8 cellular contexts compared by ENCODE assay signal in the genomic region with DNA sequence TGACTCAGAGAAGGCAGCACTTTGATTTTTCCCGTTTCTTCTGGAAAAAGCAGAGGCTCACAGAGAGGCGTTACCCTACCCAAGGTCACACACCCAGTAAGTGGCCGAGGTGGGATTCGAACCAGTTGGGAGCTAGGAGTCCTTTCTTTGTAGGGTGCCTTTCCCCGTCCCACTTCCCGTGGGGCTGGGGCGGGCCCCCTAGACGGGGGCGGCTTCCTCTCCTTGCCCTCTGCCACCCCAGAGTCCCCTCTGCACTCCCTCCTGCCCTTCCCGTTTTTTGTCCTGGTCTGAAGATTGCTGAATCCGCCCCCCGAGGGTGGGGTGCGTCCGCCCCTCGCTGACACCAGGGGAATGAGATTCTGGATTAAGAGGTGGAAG. TPM values are rescaled to one million over a fixed set of nuclear protein-coding genes. Genes with fewer than 3 reads are reported as not detected.
A peak's percentile ranks its signal among the peaks of the same experiment; 100 is the strongest.
DNase-seq lines count a peak whose midpoint lies in the region; FAIRE-seq and TF ChIP-seq lines count a peak whose summit lies in the region.
"Had no signal": no experiment of that assay in that cellular context is flagged by ENCODE, and none has a peak within 500 bp of the region (broad histone marks: within the 10 kb centered on the region; RNA-seq: fewer than 3 reads in every experiment).

No MANE protein-coding gene starts in this region.

- H3K9me1 ChIP-seq in endothelial cell of umbilical vein (replicated peaks; ENCODE audit: control insufficient read depth, extremely low read depth, insufficient read depth, low read length) = no peaks in the 10 kb centered on the region

- no peaks in the 10 kb centered on the region for H3K27me3 ChIP-seq in HL-60 (ENCODE audit: insufficient read depth, poor library complexity, severe bottlenecking)
- H3K27me3 ChIP-seq in endothelial cell of umbilical vein (ENCODE audit: control insufficient read depth in 2 of 2, insufficient read depth in 2 of 2, low read length in 2 of 2) = peaks cover 0 to 5% of the 10 kb centered on the region in 2 experiments
- no peaks in the 10 kb centered on the region for H3K27me3 ChIP-seq in neural cell (ENCODE audit: insufficient read depth, low read depth, low read length)

- H3K9me3 ChIP-seq in endothelial cell of umbilical vein (replicated peaks; ENCODE audit: control insufficient read depth, insufficient read depth, low read length) (no peaks in the 10 kb centered on the region), neural cell (ENCODE audit: low read length) (no peaks in the 10 kb centered on the region)

- H3K4me2 ChIP-seq in endothelial cell of umbilical vein (ENCODE audit: insufficient read depth, low read length) (peak overlapping the region; percentile 60), neural cell (ENCODE audit: low read length) (peak overlapping the region; percentile 51)

- CTCF ChIA-PET in endothelial cell of umbilical vein (lab: Charles Lee) = interaction anchor here (0.6 kb wide), 1 partner anchor 807 kb away, joined by 3 read pairs; no protein-coding TSS in a partner anchor

- DNase-seq in HL-60 (ENCODE audit: low read depth in 1 of 2, low spot score in 1 of 2) = peak in 1 of 2 experiments; percentile 58
- DNase-seq in UCSD-AML1 (lab: John Stamatoyannopoulos, UW; ENCODE audit: unreplicated experiment) = peak; percentile 43
- DNase-seq in endothelial cell of umbilical vein (ENCODE audit: low read depth, low spot score) = no peak
- DNase-seq in T1000 (lab: John Stamatoyannopoulos, UW) = no peak
- DNase-seq in NCI-H1048 (lab: John Stamatoyannopoulos, UW) = no peak
- no peak for DNase-seq in activated CD8-positive, alpha-beta memory T cell treated with anti-CD3 and anti-CD28 coated beads, Interleukin-2, amount 50 U/mL, for 4 hours

- no peaks in the 10 kb centered on the region for H3F3A ChIP-seq in neural cell (ENCODE audit: insufficient read depth, low read length, poor library complexity, severe bottlenecking)

- no TSS peak for BruUV-seq in endothelial cell of umbilical vein (replicated peaks; lab: Mats Ljungman, UMichigan)

- H3K4me3 ChIP-seq in HL-60 (replicated peaks; ENCODE audit: insufficient read depth, low read length) (peak overlapping the region; percentile 85), endothelial cell of umbilical vein (replicated peaks in 1 of 3; ENCODE audit: insufficient read depth in 1 of 3, low read depth in 1 of 3, low read length in 3 of 3) (peak overlapping the region; percentile 60 to 74 (median 65)), neural cell (ENCODE audit: low read length) (peak overlapping the region; percentile 96)

- no peak for TF ChIP-seq POLR2A in endothelial cell of umbilical vein (IDR thresholded peaks at IDR 0.05; ENCODE audit: low read depth, low read length)

- dilution Hi-C loops in endothelial cell of umbilical vein (cut with MboI; ENCODE audit: extremely low pct_ligation_motif_present, low sequenced_read_pairs) = no loop called here

- H2AFZ ChIP-seq in endothelial cell of umbilical vein (ENCODE audit: low read depth, low read length) (peak overlapping the region; percentile 81), neural cell (ENCODE audit: low read depth, low read length) (peak overlapping the region; percentile 83)

- intact Hi-C loops in endothelial cell of umbilical vein (cut with micrococcal nuclease) = no loop called here

- H3K9ac ChIP-seq in endothelial cell of umbilical vein (replicated peaks; ENCODE audit: extremely low read depth, insufficient read depth, low read length) (peak overlapping the region; percentile 77), neural cell (ENCODE audit: low read length) (peak overlapping the region; percentile 82)

- FAIRE-seq in endothelial cell of umbilical vein (lab: Jason Lieb, UNC) = peak; percentile 8

- H3K9me2 ChIP-seq in neural cell (ENCODE audit: insufficient read depth, low read length) = no peaks in the 10 kb centered on the region

- H3K36me3 ChIP-seq in endothelial cell of umbilical vein (ENCODE audit: control insufficient read depth in 2 of 2, extremely low read depth in 1 of 2, insufficient read depth in 2 of 2, low read length in 2 of 2) (peaks cover 0 to 3% of the 10 kb centered on the region in 2 experiments), neural cell (ENCODE audit: insufficient read depth, low read length) (no peaks in the 10 kb centered on the region)

- H3K4me1 ChIP-seq in endothelial cell of umbilical vein (ENCODE audit: control insufficient read depth, extremely low read depth, insufficient read depth, low read length) = peaks cover 9% of the 10 kb centered on the region

- H3K79me2 ChIP-seq in endothelial cell of umbilical vein (ENCODE audit: control insufficient read depth, insufficient read depth, low read length) = peaks cover 18% of the 10 kb centered on the region
- H3K79me2 ChIP-seq in neural cell (replicated peaks; ENCODE audit: insufficient read depth, low read length) = peaks cover 6% of the 10 kb centered on the region

- TF ChIP-seq EP300 in neural cell (conservative IDR thresholded peaks at IDR 0.05; ENCODE audit: poor library complexity, severe bottlenecking) = no peak

- peak overlapping the region; percentile 70 for H3K27ac ChIP-seq in HL-60 (replicated peaks)
- no peak overlapping the region for H3K27ac ChIP-seq in endothelial cell of umbilical vein (ENCODE audit: insufficient read depth, low read depth, low read length)
- no peak overlapping the region for H3K27ac ChIP-seq in neural cell (ENCODE audit: low read length)

- TF ChIP-seq CTCF in HL-60 (IDR thresholded peaks at IDR 0.05; ENCODE audit: insufficient read depth, low read length) = no peak
- TF ChIP-seq CTCF in endothelial cell of umbilical vein (IDR thresholded peaks at IDR 0.05; ENCODE audit: extremely low read depth in 1 of 2, insufficient read depth in 1 of 2, low read depth in 1 of 2, low read length in 2 of 2) = no peak
- no peak for TF ChIP-seq CTCF in neural cell (IDR thresholded peaks at IDR 0.05; ENCODE audit: poor library complexity, severe bottlenecking)

- no peak for TF ChIP-seq RAD21 in neural cell (conservative IDR thresholded peaks at IDR 0.05)

- H4K20me1 ChIP-seq in endothelial cell of umbilical vein (replicated peaks; ENCODE audit: control insufficient read depth, extremely low read depth, insufficient read depth, low read length) (no peaks in the 10 kb centered on the region), neural cell (ENCODE audit: insufficient read depth) (no peaks in the 10 kb centered on the region)

- POLR2A ChIA-PET in endothelial cell of umbilical vein (lab: Charles Lee) = interaction anchor here (1.3 kb wide), 1 partner anchor 9 kb away, joined by 4 read pairs; no protein-coding TSS in a partner anchor

TF ChIP-seq in endothelial cell of umbilical vein, 7 proteins besides CTCF, POLR2A, EP300 and RAD21:
- TF ChIP-seq, protein P1, sequence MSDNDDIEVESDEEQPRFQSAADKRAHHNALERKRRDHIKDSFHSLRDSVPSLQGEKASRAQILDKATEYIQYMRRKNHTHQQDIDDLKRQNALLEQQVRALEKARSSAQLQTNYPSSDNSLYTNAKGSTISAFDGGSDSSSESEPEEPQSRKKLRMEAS (IDR thresholded peaks at IDR 0.05; ENCODE audit: insufficient read depth, insufficient read length) = no peak
- TF ChIP-seq GATA2 (IDR thresholded peaks at IDR 0.05; ENCODE audit: insufficient read depth, insufficient read length, low read depth, low read length) = no peak
- no peak for TF ChIP-seq EZH2 (IDR thresholded peaks at IDR 0.05; ENCODE audit: borderline replicate concordance, low read depth, low read length, severe bottlenecking)
- TF ChIP-seq POLR2AphosphoS5 (IDR thresholded peaks at IDR 0.05; ENCODE audit: insufficient read depth, low read depth, low read length) = no peak

TF ChIP-seq in neural cell, 6 proteins besides CTCF, POLR2A, EP300 and RAD21:
- no peak for TF ChIP-seq TAF1 (IDR thresholded peaks at IDR 0.05; ENCODE audit: low read depth)
TF ChIP-seq in neural cell: peak in this region for 0.

RNA-seq across cellular contexts. Expression of a gene that starts 0.7 kb away (rescaled TPM):
- total RNA-seq in endothelial cell of umbilical vein = 13.4 and 15.2 TPM in 2 replicates
- polyA plus RNA-seq in endothelial cell of umbilical vein (9.2 and 10.3 TPM in 2 replicates), neural cell (14.1 and 14.2 TPM in 2 replicates)
- polyA plus RNA-seq in endothelial cell of umbilical vein (2011; cell fraction: cytosol; rRNA removed) = 5.6 and 6.1 TPM in 2 replicates
- polyA plus RNA-seq in endothelial cell of umbilical vein (2011; cell fraction: nucleus; rRNA removed) = 47.7 and 48.0 TPM in 2 replicates
- polyA plus RNA-seq in endothelial cell of umbilical vein (2012) = 8.7 and 9.1 TPM in 2 replicates
- polyA minus RNA-seq in endothelial cell of umbilical vein (15.6 and 17.7 TPM in 2 replicates), neural cell (7.5 and 7.9 TPM in 2 replicates)
- 6.8 TPM for polyA minus RNA-seq in endothelial cell of umbilical vein (2011; cell fraction: cytosol; rRNA and poly(A)+ RNA removed)
- 16.3 and 19.4 TPM in 2 replicates for polyA minus RNA-seq in endothelial cell of umbilical vein (2011; cell fraction: nucleus; rRNA and poly(A)+ RNA removed)

RNA-seq across cellular contexts. Expression of a gene that starts 36.4 kb away (rescaled TPM):
- total RNA-seq in endothelial cell of umbilical vein = not detected in 2 replicates
- polyA plus RNA-seq in endothelial cell of umbilical vein (not detected in 2 replicates), neural cell (not detected in 2 replicates)
- not detected in 2 replicates for polyA plus RNA-seq in endothelial cell of umbilical vein (2011; cell fraction: cytosol; rRNA removed)
- not detected in 2 replicates for polyA plus RNA-seq in endothelial cell of umbilical vein (2011; cell fraction: nucleus; rRNA removed)
- polyA plus RNA-seq in endothelial cell of umbilical vein (2012) = not detected in 2 replicates
- polyA minus RNA-seq in endothelial cell of umbilical vein (not detected in 2 replicates), neural cell (not detected in 2 replicates)
- polyA minus RNA-seq in endothelial cell of umbilical vein (2011; cell fraction: cytosol; rRNA and poly(A)+ RNA removed) = not detected
- not detected in 2 replicates for polyA minus RNA-seq in endothelial cell of umbilical vein (2011; cell fraction: nucleus; rRNA and poly(A)+ RNA removed)
- total RNA-seq: activated CD8-positive, alpha-beta memory T cell treated with anti-CD3 and anti-CD28 coated beads for 36 hours had no signal
